ENCODE assay signal across 1 cellular context in genomic region chr18:74499633-74500032, GRCh38.
TF ChIP-seq lines count a peak whose summit lies in the region.

No MANE protein-coding gene starts in this region.

TF ChIP-seq in GM23338, 12 proteins besides CTCF, POLR2A, EP300 and RAD21 (continued from another document):
- TF ChIP-seq ZNF462 (CRISPR knock-in tag; IDR thresholded peaks at IDR 0.05) (no peak), ZNF114 (CRISPR knock-in tag; IDR thresholded peaks at IDR 0.05) (no peak)
TF ChIP-seq in GM23338: peak in this region for 0.
